Comparison of ENCODE assay signal across 1 cellular context in genomic region chr22:44317886-44318637, GRCh38.
TF ChIP-seq lines count a peak whose summit lies in the region.

No MANE protein-coding gene starts in this region.

TF ChIP-seq in K562, 482 proteins besides CTCF, POLR2A, EP300 and RAD21:
- TF ChIP-seq MAFK (IDR thresholded peaks at IDR 0.05; ENCODE audit: low read length) (peak; percentile 54; the same call in 1 of the 2 replicates), NFIC (IDR thresholded peaks at IDR 0.05) (no peak), ZNF316 (IDR thresholded peaks at IDR 0.05) (peak; percentile 65), C11orf30 (IDR thresholded peaks at IDR 0.05; ENCODE audit: low read depth) (peak; percentile 59; the same call in 1 of the 2 replicates), ZNF518B (CRISPR knock-in tag; IDR thresholded peaks at IDR 0.05) (no peak), EZH2 (IDR thresholded peaks at IDR 0.05; ENCODE audit: borderline replicate concordance, low read depth, low read length) (no peak), MAFF (IDR thresholded peaks at IDR 0.05; ENCODE audit: low read length) (peak; percentile 37; the same call in 1 of the 2 replicates), MAFG (tag; conservative IDR thresholded peaks at IDR 0.05) (peak; percentile 47)
